20 cellular contexts compared by ENCODE assay signal in the genomic region with DNA sequence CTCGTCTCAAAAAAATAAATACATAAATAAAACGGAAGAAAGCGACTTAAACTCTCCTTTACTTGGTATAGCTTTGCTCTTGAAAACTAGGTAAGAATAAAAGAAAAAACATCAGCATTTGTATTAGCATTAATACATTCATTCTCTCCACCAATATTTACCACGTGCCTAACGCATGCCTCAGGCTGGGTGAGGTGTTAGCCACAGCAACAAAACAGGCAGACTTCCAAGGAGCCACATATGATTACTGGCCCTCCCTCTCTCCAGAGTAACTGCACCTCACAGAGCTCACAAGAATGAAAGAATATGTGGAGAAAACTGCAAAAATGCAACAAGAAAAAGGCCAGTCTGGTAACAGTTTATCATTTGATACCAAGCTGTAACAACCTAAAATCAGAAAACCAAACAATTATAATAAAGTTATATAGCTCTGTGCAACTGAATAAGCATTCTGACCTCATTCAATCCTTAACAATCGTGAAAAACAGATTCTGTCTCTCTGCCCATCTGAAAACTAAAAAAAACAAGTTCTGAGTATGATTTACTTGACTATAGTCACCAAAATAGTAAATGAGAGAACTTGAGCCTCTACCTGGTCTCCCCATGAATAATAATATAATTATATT. TPM values are rescaled to one million over a fixed set of nuclear protein-coding genes. Genes with fewer than 3 reads are reported as not detected.
A peak's percentile ranks its signal among the peaks of the same experiment; 100 is the strongest.
DNase-seq lines count a peak whose midpoint lies in the region; ATAC-seq, FAIRE-seq and TF ChIP-seq lines count a peak whose summit lies in the region.
"Had no signal": no experiment of that assay in that cellular context is flagged by ENCODE, and none has a peak within 500 bp of the region (broad histone marks: within the 10 kb centered on the region; RNA-seq: fewer than 3 reads in every experiment).

No MANE protein-coding gene starts in this region.

- TF ChIP-seq CTCF in A549 (IDR thresholded peaks at IDR 0.05) (no peak), GM12878 (IDR thresholded peaks at IDR 0.05 in 2 of 3, conservative IDR thresholded peaks at IDR 0.05 in 1 of 3; ENCODE audit: control insufficient read depth in 2 of 3, extremely low read depth in 1 of 3, insufficient read depth in 1 of 3, low read depth in 3 of 3, low read length in 3 of 3) (no peak), smooth muscle cell (IDR thresholded peaks at IDR 0.05; ENCODE audit: borderline replicate concordance, insufficient read depth, poor library complexity, severe bottlenecking) (no peak)

- FAIRE-seq in A549 (lab: Jason Lieb, UNC) (peak; percentile 39), H54 (lab: Jason Lieb, UNC) (peak; percentile 72), GM12878 (lab: Jason Lieb, UNC) (no peak)
- FAIRE-seq: D721Med had no signal

- no peaks in the 10 kb centered on the region for H4K20me1 ChIP-seq in GM12878 (ENCODE audit: control insufficient read depth, insufficient read depth)
- peaks cover 76% of the 10 kb centered on the region for H4K20me1 ChIP-seq in smooth muscle cell (ENCODE audit: low read depth)

- H3K9ac ChIP-seq in GM12878 (ENCODE audit: control insufficient read depth, insufficient read depth, low read length) (no peak overlapping the region), smooth muscle cell (ENCODE audit: low read depth) (no peak overlapping the region)

- H3K4me3 ChIP-seq in A549 (no peak overlapping the region), GM12878 (no peak overlapping the region; the same call in 1 of the 2 replicates), smooth muscle cell (no peak overlapping the region)
- H3K4me3 ChIP-seq: heart right ventricle, stomach, vagina had no signal

- H3K4me1 ChIP-seq in A549 (peaks cover 15% of the 10 kb centered on the region; the same call in 2 of the 3 replicates), GM12878 (ENCODE audit: control insufficient read depth, insufficient read depth, low read length) (peaks cover 11% of the 10 kb centered on the region), smooth muscle cell (ENCODE audit: low read depth) (peaks cover 11% of the 10 kb centered on the region)

- TF ChIP-seq POLR2A in A549 (IDR thresholded peaks at IDR 0.05; ENCODE audit: low read length) (no peak), H54 (IDR thresholded peaks at IDR 0.05; ENCODE audit: low read depth, low read length) (no peak), GM12878 (IDR thresholded peaks at IDR 0.05; ENCODE audit: low read depth, low read length) (no peak)

- no TSS peak for BruUV-seq in GM12878 (replicated peaks; lab: Mats Ljungman, UMichigan)

- H3K4me2 ChIP-seq in A549 (no peak overlapping the region), GM12878 (ENCODE audit: control insufficient read depth, insufficient read depth) (no peak overlapping the region), smooth muscle cell (no peak overlapping the region)

- H3K27ac ChIP-seq in A549 (no peak overlapping the region), GM12878 (ENCODE audit: control insufficient read depth, insufficient read depth) (no peak overlapping the region), smooth muscle cell (ENCODE audit: low read depth) (no peak overlapping the region)
- H3K27ac ChIP-seq: stomach, vagina had no signal

- CTCF ChIA-PET in A549 (lab: Yijun Ruan, JAX): interaction anchor here (1.3 kb wide), 1 partner anchor 76 kb away, joined by 3 read pairs; no protein-coding TSS in a partner anchor
- CTCF ChIA-PET in GM12878 (lab: Yijun Ruan, JAX): interaction anchor here (0.6 to 9.4 kb wide), 3 partner anchors 57 to 147 kb away, joined by 4 to 56 read pairs (median 4); a partner anchor contains a TSS

- no peaks in the 10 kb centered on the region for H3F3A ChIP-seq in smooth muscle cell (ENCODE audit: low read depth)

- H2AFZ ChIP-seq in GM12878 (ENCODE audit: control insufficient read depth, low read depth, low read length): no peak overlapping the region
- H2AFZ ChIP-seq in smooth muscle cell (ENCODE audit: low read depth): no peak overlapping the region

- ATAC-seq in A549 (no peak), GM12878 (no peak), GM19452 (IDR thresholded peaks at IDR 0.05; ENCODE audit: unreplicated experiment) (no peak)
- ATAC-seq: heart right ventricle, Right ventricle myocardium inferior had no signal

- 87% methylated on average over 6 of the region's 6 CpGs for WGBS in A549 (ENCODE audit: missing lambda C conversion rate)
- WGBS in GM12878 (ENCODE audit: insufficient coverage, insufficient replicate concordance, low lambda C conversion rate, missing lambda C conversion rate): 90% methylated on average over 6 of the region's 6 CpGs
- 89% methylated on average over 6 of the region's 6 CpGs for WGBS in smooth muscle cell (ENCODE audit: low lambda C conversion rate)

- intact Hi-C loops in GM12878 (cut with micrococcal nuclease; ENCODE audit: unreplicated experiment): no loop called here

- H3K27me3 ChIP-seq in GM12878 (replicated peaks in 1 of 2; ENCODE audit: control insufficient read depth in 2 of 2, insufficient read depth in 2 of 2, low read length in 1 of 2) (no peaks in the 10 kb centered on the region), smooth muscle cell (ENCODE audit: low read depth) (no peaks in the 10 kb centered on the region)
- H3K27me3 ChIP-seq: heart right ventricle, stomach, vagina had no signal

- no peaks in the 10 kb centered on the region for H3K36me3 ChIP-seq in GM12878 (ENCODE audit: control insufficient read depth in 2 of 2, insufficient read depth in 2 of 2, low read length in 1 of 2)
- no peaks in the 10 kb centered on the region for H3K36me3 ChIP-seq in smooth muscle cell (ENCODE audit: low read depth)
- H3K36me3 ChIP-seq: heart right ventricle, stomach, vagina had no signal

- RAD21 ChIA-PET in GM12878 (lab: Charles Lee; ENCODE audit: unreplicated experiment): no interaction called here

- DNase-seq in A549 (ENCODE audit: low read depth in 1 of 2, low spot score in 1 of 2) (no peak), H54 (ENCODE audit: insufficient read length, low spot score) (no peak), GM12878 (ENCODE audit: low read depth, low spot score) (no peak), kidney tubule cell (ENCODE audit: low spot score) (peak; percentile 22), smooth muscle cell (lab: John Stamatoyannopoulos, UW; ENCODE audit: unreplicated experiment) (no peak), iPS-NIHi7 (ENCODE audit: extremely low spot score) (no peak), NCI-H82 treated with DMSO at 0.1 percent for 48 hours (lab: John Stamatoyannopoulos, UW; ENCODE audit: unreplicated experiment) (no peak)
- DNase-seq: activated CD4-positive, alpha-beta T cell treated with anti-CD3 and anti-CD28 coated beads for 4 hours; activated T-cell treated with anti-CD3 and anti-CD28 coated beads, Interleukin-2, amount 50 U/mL, for 48 hours; amygdala; erythroblast; heart right ventricle; IMR-90; NCI-H1092; NCI-H2171 treated with DMSO at 0.1 percent for 48 hours; stomach had no signal

- H3K79me2 ChIP-seq in GM12878 (ENCODE audit: control insufficient read depth, insufficient read depth, low read length) (peaks cover 70% of the 10 kb centered on the region), smooth muscle cell (ENCODE audit: low read depth) (peaks cover 96% of the 10 kb centered on the region)

- in situ Hi-C loops in GM12878 (cut with MboI): loop anchor here (10.0 kb wide), 1 partner anchor 59 kb away; no protein-coding TSS in a partner anchor

- POLR2A ChIA-PET in A549 (lab: Yijun Ruan, JAX) (interaction anchor here (2.5 kb wide), 1 partner anchor 66 kb away, joined by 8 read pairs; a partner anchor contains a TSS), GM12878 (lab: Charles Lee) (interaction anchor here (0.9 to 1.9 kb wide), 2 partner anchors 13 to 58 kb away, joined by 4 to 5 read pairs; no protein-coding TSS in a partner anchor)

- H3K9me3 ChIP-seq in A549 (no peaks in the 10 kb centered on the region), GM12878 (replicated peaks; ENCODE audit: control insufficient read depth, insufficient read depth, low read length) (no peaks in the 10 kb centered on the region), smooth muscle cell (replicated peaks; ENCODE audit: low read depth) (no peaks in the 10 kb centered on the region)
- H3K9me3 ChIP-seq: stomach, vagina had no signal

- TF ChIP-seq RAD21 in A549 (conservative IDR thresholded peaks at IDR 0.05 in 1 of 2, IDR thresholded peaks at IDR 0.05 in 1 of 2): no peak
- no peak for TF ChIP-seq RAD21 in GM12878 (IDR thresholded peaks at IDR 0.05; ENCODE audit: insufficient read depth, low read depth, low read length)

- TF ChIP-seq EP300 in A549 (IDR thresholded peaks at IDR 0.05) (no peak), GM12878 (IDR thresholded peaks at IDR 0.05; ENCODE audit: borderline replicate concordance in 1 of 2, control insufficient read depth in 1 of 2, low read depth in 2 of 2, low read length in 2 of 2) (no peak)

- SMC1A ChIA-PET in GM12878 (lab: Charles Lee; ENCODE audit: uncharacterized antibody, unreplicated experiment): interaction anchor here (0.7 to 1.8 kb wide), 5 partner anchors 9 to 66 kb away, joined by 3 to 6 read pairs (median 4); no protein-coding TSS in a partner anchor

RNA-seq across cellular contexts. Expression of a gene that starts 5.2 kb away (rescaled TPM):
- polyA plus RNA-seq in A549 (2011; rRNA removed): 8.2 and 12.7 TPM in 2 replicates
- polyA plus RNA-seq in A549 (2012; cell fraction: cytosol; rRNA removed): 2.2 TPM in 2 replicates
- polyA plus RNA-seq in A549 (2012; cell fraction: nucleus; rRNA removed): 2.5 and 5.5 TPM in 2 replicates
- 5.7 to 6.6 TPM (median 6.2 TPM) in 3 replicates for polyA plus RNA-seq in A549 (2017; fragmentation: RNase III; extraction: RNeasy Plus Mini Kit Qiagen cat#74134 plus additional on column Dnase treatment)
- polyA minus RNA-seq in A549 (2011; rRNA and poly(A)+ RNA removed): 8.4 and 8.8 TPM in 2 replicates
- total RNA-seq in GM12878 (2013; cell fraction: nucleolus; rRNA removed): 84.8 and 86.2 TPM in 2 replicates
- 7.2 and 8.8 TPM in 2 replicates for total RNA-seq in GM12878 (2014; rRNA removed)
- 7.1 and 8.6 TPM in 2 replicates for total RNA-seq in GM12878 (2014; rRNA removed; fragmentation: Illumina TruSeq; extraction: Trizol)
- total RNA-seq in GM12878 (2021): 6.6 and 8.5 TPM in 2 replicates
- 5.3 TPM for polyA plus RNA-seq in GM12878 (2011; ENCODE audit: low read depth)
- polyA plus RNA-seq in GM12878 (2011; rRNA removed): 15.9 and 23.1 TPM in 2 replicates
- polyA plus RNA-seq in GM12878 (2011; cell fraction: cytosol; rRNA removed): 4.6 and 4.8 TPM in 2 replicates
- polyA plus RNA-seq in GM12878 (2011; cell fraction: nucleus; rRNA removed): 26.9 and 33.7 TPM in 2 replicates
- 7.8 and 9.9 TPM in 2 replicates for polyA plus RNA-seq in GM12878 (2012)
- polyA plus RNA-seq in GM12878 (2014; fragmentation: Illumina TruSeq; extraction: Trizol): 8.0 and 10.8 TPM in 2 replicates
- polyA plus RNA-seq in GM12878 (2014; fragmentation: Nextera tagmentation; extraction: Ambion mirVana): 1 to 10 TPM; 2.1 to 2.3 TPM
- polyA plus RNA-seq in GM12878 (2014; rRNA removed): 9.2 and 10.2 TPM in 2 replicates
- 1 to 10 TPM; 6.0 to 7.2 TPM for polyA plus RNA-seq in GM12878 (2016; fragmentation: Nextera tagmentation; extraction: Ambion mirVana)
- polyA minus RNA-seq in GM12878 (2011; rRNA and poly(A)+ RNA removed): 7.1 and 12.4 TPM in 2 replicates
- 3.9 and 4.6 TPM in 2 replicates for polyA minus RNA-seq in GM12878 (2011; cell fraction: cytosol; rRNA and poly(A)+ RNA removed)
- 14.0 and 16.9 TPM in 2 replicates for polyA minus RNA-seq in GM12878 (2011; cell fraction: nucleus; rRNA and poly(A)+ RNA removed)
- 4.9 and 11.4 TPM in 2 replicates for total RNA-seq in smooth muscle cell
- polyA plus RNA-seq in smooth muscle cell: 0.65 and 4.5 TPM in 2 replicates

RNA-seq across cellular contexts. Expression of a gene that starts 23.4 kb away (rescaled TPM):
- polyA plus RNA-seq in A549 (2011; rRNA removed): not detected in 2 replicates
- not detected in 2 replicates for polyA plus RNA-seq in A549 (2012; cell fraction: cytosol; rRNA removed)
- not detected in 2 replicates for polyA plus RNA-seq in A549 (2012; cell fraction: nucleus; rRNA removed)
- polyA plus RNA-seq in A549 (2017; fragmentation: RNase III; extraction: RNeasy Plus Mini Kit Qiagen cat#74134 plus additional on column Dnase treatment): not detected in 3 replicates
- not detected in 2 replicates for polyA minus RNA-seq in A549 (2011; rRNA and poly(A)+ RNA removed)
- total RNA-seq in GM12878 (2013; cell fraction: nucleolus; rRNA removed): not detected in 2 replicates
- not detected in 2 replicates for total RNA-seq in GM12878 (2014; rRNA removed)
- total RNA-seq in GM12878 (2014; rRNA removed; fragmentation: Illumina TruSeq; extraction: Trizol): not detected in 2 replicates
- total RNA-seq in GM12878 (2021): not detected in 2 replicates
- not detected for polyA plus RNA-seq in GM12878 (2011; ENCODE audit: low read depth)
- not detected in 2 replicates for polyA plus RNA-seq in GM12878 (2011; rRNA removed)
- not detected in 2 replicates for polyA plus RNA-seq in GM12878 (2011; cell fraction: cytosol; rRNA removed)
- polyA plus RNA-seq in GM12878 (2011; cell fraction: nucleus; rRNA removed): not detected in 2 replicates
- not detected in 2 replicates for polyA plus RNA-seq in GM12878 (2012)
- polyA plus RNA-seq in GM12878 (2014; fragmentation: Illumina TruSeq; extraction: Trizol): not detected in 2 replicates
- polyA plus RNA-seq in GM12878 (2014; fragmentation: Nextera tagmentation; extraction: Ambion mirVana): not detected
- polyA plus RNA-seq in GM12878 (2014; rRNA removed): not detected in 2 replicates
- polyA plus RNA-seq in GM12878 (2016; fragmentation: Nextera tagmentation; extraction: Ambion mirVana): not detected
- not detected in 2 replicates for polyA minus RNA-seq in GM12878 (2011; rRNA and poly(A)+ RNA removed)
- polyA minus RNA-seq in GM12878 (2011; cell fraction: cytosol; rRNA and poly(A)+ RNA removed): not detected in 2 replicates
- polyA minus RNA-seq in GM12878 (2011; cell fraction: nucleus; rRNA and poly(A)+ RNA removed): not detected in 2 replicates
- not detected in 2 replicates for total RNA-seq in smooth muscle cell
- not detected in 2 replicates for polyA plus RNA-seq in smooth muscle cell
- total RNA-seq: heart right ventricle, IMR-90, Right ventricle myocardium inferior, vagina had no signal
- polyA plus RNA-seq: heart right ventricle, IMR-90, stomach had no signal

RNA-seq across cellular contexts. Expression of a gene that starts 36.6 kb away (rescaled TPM):
- not detected in 2 replicates for polyA plus RNA-seq in A549 (2011; rRNA removed)
- polyA plus RNA-seq in A549 (2012; cell fraction: cytosol; rRNA removed): not detected in 2 replicates
- polyA plus RNA-seq in A549 (2012; cell fraction: nucleus; rRNA removed): not detected in 2 replicates
- polyA plus RNA-seq in A549 (2017; fragmentation: RNase III; extraction: RNeasy Plus Mini Kit Qiagen cat#74134 plus additional on column Dnase treatment): not detected in 3 replicates
- polyA minus RNA-seq in A549 (2011; rRNA and poly(A)+ RNA removed): not detected in 2 replicates
- not detected in 2 replicates for total RNA-seq in GM12878 (2013; cell fraction: nucleolus; rRNA removed)
- not detected in 2 replicates for total RNA-seq in GM12878 (2014; rRNA removed)
- not detected in 2 replicates for total RNA-seq in GM12878 (2014; rRNA removed; fragmentation: Illumina TruSeq; extraction: Trizol)
- not detected in 2 replicates for total RNA-seq in GM12878 (2021)
- not detected for polyA plus RNA-seq in GM12878 (2011; ENCODE audit: low read depth)
- 0.33 and 0.35 TPM in 2 replicates for polyA plus RNA-seq in GM12878 (2011; rRNA removed)
- 0.27 and 0.39 TPM in 2 replicates for polyA plus RNA-seq in GM12878 (2011; cell fraction: cytosol; rRNA removed)
- polyA plus RNA-seq in GM12878 (2011; cell fraction: nucleus; rRNA removed): not detected in 2 replicates
- not detected in 2 replicates for polyA plus RNA-seq in GM12878 (2012)
- not detected in 2 replicates for polyA plus RNA-seq in GM12878 (2014; fragmentation: Illumina TruSeq; extraction: Trizol)
- polyA plus RNA-seq in GM12878 (2014; fragmentation: Nextera tagmentation; extraction: Ambion mirVana): not detected
- polyA plus RNA-seq in GM12878 (2014; rRNA removed): not detected in 2 replicates
- polyA plus RNA-seq in GM12878 (2016; fragmentation: Nextera tagmentation; extraction: Ambion mirVana): not detected
- not detected in 2 replicates for polyA minus RNA-seq in GM12878 (2011; rRNA and poly(A)+ RNA removed)
- polyA minus RNA-seq in GM12878 (2011; cell fraction: cytosol; rRNA and poly(A)+ RNA removed): not detected in 2 replicates
- polyA minus RNA-seq in GM12878 (2011; cell fraction: nucleus; rRNA and poly(A)+ RNA removed): not detected in 2 replicates
- total RNA-seq in smooth muscle cell: not detected in 2 replicates
- not detected in 2 replicates for polyA plus RNA-seq in smooth muscle cell
- total RNA-seq: heart right ventricle, IMR-90, Right ventricle myocardium inferior, stomach, vagina had no signal
- polyA plus RNA-seq: heart right ventricle, IMR-90, stomach had no signal

RNA-seq across cellular contexts. Expression of a gene that starts 54.1 kb away (rescaled TPM):
- 24.7 and 33.4 TPM in 2 replicates for polyA plus RNA-seq in A549 (2011; rRNA removed)
- 31.3 and 34.5 TPM in 2 replicates for polyA plus RNA-seq in A549 (2012; cell fraction: cytosol; rRNA removed)
- 37.6 and 68.6 TPM in 2 replicates for polyA plus RNA-seq in A549 (2012; cell fraction: nucleus; rRNA removed)
- 13.2 to 16.1 TPM (median 15.6 TPM) in 3 replicates for polyA plus RNA-seq in A549 (2017; fragmentation: RNase III; extraction: RNeasy Plus Mini Kit Qiagen cat#74134 plus additional on column Dnase treatment)
- polyA minus RNA-seq in A549 (2011; rRNA and poly(A)+ RNA removed): 69.4 and 96.5 TPM in 2 replicates
- total RNA-seq in GM12878 (2013; cell fraction: nucleolus; rRNA removed): 11.1 and 12.9 TPM in 2 replicates
- total RNA-seq in GM12878 (2014; rRNA removed): 8.7 and 14.0 TPM in 2 replicates
- total RNA-seq in GM12878 (2014; rRNA removed; fragmentation: Illumina TruSeq; extraction: Trizol): 7.8 and 9.9 TPM in 2 replicates
- total RNA-seq in GM12878 (2021): 9.5 and 10.7 TPM in 2 replicates
- polyA plus RNA-seq in GM12878 (2011; ENCODE audit: low read depth): 3.4 TPM
- polyA plus RNA-seq in GM12878 (2011; rRNA removed): 11.7 and 19.5 TPM in 2 replicates
- polyA plus RNA-seq in GM12878 (2011; cell fraction: cytosol; rRNA removed): 15.6 and 26.4 TPM in 2 replicates
- 37.0 and 40.5 TPM in 2 replicates for polyA plus RNA-seq in GM12878 (2011; cell fraction: nucleus; rRNA removed)
- 6.3 and 7.3 TPM in 2 replicates for polyA plus RNA-seq in GM12878 (2012)
- polyA plus RNA-seq in GM12878 (2014; fragmentation: Illumina TruSeq; extraction: Trizol): 6.2 and 13.5 TPM in 2 replicates
- 1 to 10 TPM; 2.2 to 2.4 TPM for polyA plus RNA-seq in GM12878 (2014; fragmentation: Nextera tagmentation; extraction: Ambion mirVana)
- polyA plus RNA-seq in GM12878 (2014; rRNA removed): 9.5 and 12.4 TPM in 2 replicates
- 1 to 10 TPM; 6.9 to 7.1 TPM for polyA plus RNA-seq in GM12878 (2016; fragmentation: Nextera tagmentation; extraction: Ambion mirVana)
- polyA minus RNA-seq in GM12878 (2011; rRNA and poly(A)+ RNA removed): 38.7 and 58.2 TPM in 2 replicates
- polyA minus RNA-seq in GM12878 (2011; cell fraction: cytosol; rRNA and poly(A)+ RNA removed): 14.8 TPM in 2 replicates
- 31.4 and 51.2 TPM in 2 replicates for polyA minus RNA-seq in GM12878 (2011; cell fraction: nucleus; rRNA and poly(A)+ RNA removed)
- total RNA-seq in smooth muscle cell: 13.7 and 17.3 TPM in 2 replicates
- 6.0 and 7.5 TPM in 2 replicates for polyA plus RNA-seq in smooth muscle cell
